Comparison of ENCODE assay signal across 1 cellular context in genomic region chr2:170815311-170815710, GRCh38.
TF ChIP-seq lines count a peak whose summit lies in the region.

No MANE protein-coding gene starts in this region.

TF ChIP-seq in HepG2, 621 proteins besides CTCF, POLR2A, EP300 and RAD21:
- TF ChIP-seq ZNF260 (CRISPR knock-in tag; IDR thresholded peaks at IDR 0.05; ENCODE audit: borderline replicate concordance, low read depth) (no peak), ZNF749 (CRISPR knock-in tag; IDR thresholded peaks at IDR 0.05; ENCODE audit: borderline replicate concordance) (no peak), THYN1 (CRISPR knock-in tag; IDR thresholded peaks at IDR 0.05; ENCODE audit: borderline replicate concordance, low read depth) (no peak), SP4 (CRISPR knock-in tag; IDR thresholded peaks at IDR 0.05) (no peak), ZNF7 (CRISPR knock-in tag; IDR thresholded peaks at IDR 0.05) (no peak), MIXL1 (CRISPR knock-in tag; IDR thresholded peaks at IDR 0.05) (no peak), NFIC (IDR thresholded peaks at IDR 0.05; ENCODE audit: low read length) (no peak), TOE1 (CRISPR knock-in tag; IDR thresholded peaks at IDR 0.05) (no peak), MTA3 (CRISPR knock-in tag; IDR thresholded peaks at IDR 0.05) (no peak), HOXA7 (CRISPR knock-in tag; IDR thresholded peaks at IDR 0.05) (no peak)
- TF ChIP-seq, protein P1, sequence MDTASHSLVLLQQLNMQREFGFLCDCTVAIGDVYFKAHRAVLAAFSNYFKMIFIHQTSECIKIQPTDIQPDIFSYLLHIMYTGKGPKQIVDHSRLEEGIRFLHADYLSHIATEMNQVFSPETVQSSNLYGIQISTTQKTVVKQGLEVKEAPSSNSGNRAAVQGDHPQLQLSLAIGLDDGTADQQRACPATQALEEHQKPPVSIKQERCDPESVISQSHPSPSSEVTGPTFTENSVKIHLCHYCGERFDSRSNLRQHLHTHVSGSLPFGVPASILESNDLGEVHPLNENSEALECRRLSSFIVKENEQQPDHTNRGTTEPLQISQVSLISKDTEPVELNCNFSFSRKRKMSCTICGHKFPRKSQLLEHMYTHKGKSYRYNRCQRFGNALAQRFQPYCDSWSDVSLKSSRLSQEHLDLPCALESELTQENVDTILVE (CRISPR knock-in tag; IDR thresholded peaks at IDR 0.05), result no peak
- TF ChIP-seq, protein P2, sequence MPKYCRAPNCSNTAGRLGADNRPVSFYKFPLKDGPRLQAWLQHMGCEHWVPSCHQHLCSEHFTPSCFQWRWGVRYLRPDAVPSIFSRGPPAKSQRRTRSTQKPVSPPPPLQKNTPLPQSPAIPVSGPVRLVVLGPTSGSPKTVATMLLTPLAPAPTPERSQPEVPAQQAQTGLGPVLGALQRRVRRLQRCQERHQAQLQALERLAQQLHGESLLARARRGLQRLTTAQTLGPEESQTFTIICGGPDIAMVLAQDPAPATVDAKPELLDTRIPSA (CRISPR knock-in tag; IDR thresholded peaks at IDR 0.05; ENCODE audit: borderline replicate concordance), result no peak
